Comparison of ENCODE assay signal across 17 cellular contexts in the genomic region with DNA sequence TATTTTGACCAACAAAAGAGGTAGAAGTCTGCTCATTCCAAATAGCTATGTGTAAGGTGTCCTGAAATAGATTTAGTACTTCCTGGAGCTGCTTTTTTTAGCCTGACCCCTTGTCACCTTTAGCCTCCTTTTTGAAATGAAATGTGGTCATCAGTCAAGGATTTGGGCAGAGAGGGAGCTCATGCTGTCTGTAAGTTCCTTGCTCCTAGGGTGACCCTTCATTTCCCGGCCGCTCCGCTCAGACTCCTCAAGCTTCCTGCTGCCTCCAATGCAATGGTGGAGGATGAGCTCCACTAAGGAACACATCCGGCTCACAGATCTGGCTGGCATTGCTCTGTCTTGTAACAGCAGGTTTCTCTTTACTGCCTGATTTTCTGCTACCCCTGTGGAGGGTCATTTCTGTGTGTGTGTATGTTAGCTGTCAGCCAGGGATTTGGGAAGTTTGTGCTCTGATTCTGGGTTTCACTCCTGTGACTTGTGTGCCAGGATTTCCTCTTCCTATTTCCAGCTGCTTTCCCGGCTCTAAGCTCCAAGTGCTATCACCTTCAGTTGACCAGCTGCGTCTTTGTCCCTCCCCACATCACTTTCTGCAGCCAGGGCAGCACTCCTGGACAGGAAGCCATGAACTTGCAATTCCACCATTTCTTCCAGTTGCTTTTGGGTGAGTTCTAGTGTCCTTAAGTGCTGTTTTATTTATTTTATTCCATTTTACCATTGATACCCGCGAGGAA.
"Had no signal": no experiment of that assay in that cellular context is flagged by ENCODE, and none has a peak within 500 bp of the region (broad histone marks: within the 10 kb centered on the region; RNA-seq: fewer than 3 reads in every experiment).

No MANE protein-coding gene starts in this region.

- H3K9ac ChIP-seq: parathyroid adenoma had no signal

- H3K4me1 Mint-ChIP-seq: activated naive CD4-positive, alpha-beta T cell treated with anti-CD3 and anti-CD28 coated beads, Interleukin-2, amount 50 U/mL, for 24 hours; naive thymus-derived CD8-positive, alpha-beta T cell had no signal

- H3K27ac Mint-ChIP-seq: activated naive CD4-positive, alpha-beta T cell treated with anti-CD3 and anti-CD28 coated beads, Interleukin-2, amount 50 U/mL, for 24 hours; activated T-cell treated with anti-CD3 and anti-CD28 coated beads, Interleukin-2, amount 50 U/mL, for 72 hours; dendritic cell treated with granulocyte-macrophage colony-stimulating factor and Interleukin-4, amounts not matched to agents 40 ng/mL and 50 ng/mL, for 4 days; naive thymus-derived CD8-positive, alpha-beta T cell; T-helper 2 cell treated with Interferon-gamma antibody and Interleukin-4, amounts not matched to agents 5 μg/mL and 100 μg/mL, for 36 hours had no signal

- H3K79me2 ChIP-seq: parathyroid adenoma had no signal

- H3K4me3 ChIP-seq: esophagus squamous epithelium, left lung, tibial artery had no signal

- H3K36me3 Mint-ChIP-seq: activated naive CD4-positive, alpha-beta T cell treated with anti-CD3 and anti-CD28 coated beads, Interleukin-2, amount 50 U/mL, for 24 hours had no signal

- H3K4me3 Mint-ChIP-seq: activated naive CD4-positive, alpha-beta T cell treated with anti-CD3 and anti-CD28 coated beads, Interleukin-2, amount 50 U/mL, for 24 hours; activated T-cell treated with anti-CD3 and anti-CD28 coated beads, Interleukin-2, amount 50 U/mL, for 72 hours; dendritic cell treated with granulocyte-macrophage colony-stimulating factor and Interleukin-4, amounts not matched to agents 40 ng/mL and 50 ng/mL, for 4 days; T-helper 2 cell treated with Interferon-gamma antibody and Interleukin-4, amounts not matched to agents 5 μg/mL and 100 μg/mL, for 36 hours had no signal

- H3K36me3 ChIP-seq: esophagus squamous epithelium, left lung, tibial artery had no signal

- H3K27ac ChIP-seq: esophagus squamous epithelium, left lung, parathyroid adenoma, tibial artery had no signal

- H3K4me1 ChIP-seq: esophagus squamous epithelium, left lung, parathyroid adenoma had no signal

- H3K9me3 ChIP-seq: esophagus squamous epithelium, tibial artery had no signal

- H2AFZ ChIP-seq: parathyroid adenoma had no signal

- ATAC-seq: activated T-cell treated with anti-CD3 and anti-CD28 coated beads, Interleukin-2, amount 50 U/mL, for 72 hours; left lung; naive thymus-derived CD8-positive, alpha-beta T cell; stimulated activated naive CD8-positive, alpha-beta T cell treated with anti-CD3 and anti-CD28 coated beads, Interleukin-15, Interleukin-2, amounts not matched to agents 100 U/mL and 50 U/mL, for 24 hours had no signal

- DNase-seq: activated CD4-positive, alpha-beta T cell treated with anti-CD3 and anti-CD28 coated beads, Interleukin-2, amount 50 U/mL, for 4 hours; activated gamma-delta T cell; activated T-cell treated with anti-CD3 and anti-CD28 coated beads, Interleukin-2, amount 50 U/mL, for 72 hours; effector CD8-positive, alpha-beta T cell; esophagus squamous epithelium; hippocampal formation; left lung; mesendoderm; naive thymus-derived CD8-positive, alpha-beta T cell; stimulated activated CD4-positive, alpha-beta T cell treated with anti-CD3 and anti-CD28 coated beads, Interleukin-2, amount 100 ng/mL, for 24 hours; stimulated activated naive CD8-positive, alpha-beta T cell treated with anti-CD3 and anti-CD28 coated beads, Interleukin-15, Interleukin-2, amounts not matched to agents 100 U/mL and 50 U/mL, for 24 hours; substantia nigra; tibial artery had no signal

- H3K27me3 ChIP-seq: esophagus squamous epithelium, left lung, tibial artery had no signal

- H3K27me3 Mint-ChIP-seq: dendritic cell treated with granulocyte-macrophage colony-stimulating factor and Interleukin-4, amounts not matched to agents 40 ng/mL and 50 ng/mL, for 4 days had no signal
